Comparison of ENCODE assay signal across 21 cellular contexts in genomic region chrX:100642296-100642695, GRCh38. TPM values are rescaled to one million over a fixed set of nuclear protein-coding genes. Genes with fewer than 3 reads are reported as not detected.
DNase-seq lines count a peak whose midpoint lies in the region; ATAC-seq and TF ChIP-seq lines count a peak whose summit lies in the region.
"Had no signal": no experiment of that assay in that cellular context is flagged by ENCODE, and none has a peak within 500 bp of the region (broad histone marks: within the 10 kb centered on the region; RNA-seq: fewer than 3 reads in every experiment).

No MANE protein-coding gene starts in this region.

- no peak overlapping the region for H2BK15ac ChIP-seq in IMR-90 (ENCODE audit: low read depth, low read length)

- H3K9me3 Mint-ChIP-seq in WTC11, result no peaks in the 10 kb centered on the region
- H3K9me3 Mint-ChIP-seq in type B pancreatic cell, result peaks cover 4% of the 10 kb centered on the region
- H3K9me3 Mint-ChIP-seq in Caco-2 (ENCODE audit: unreplicated experiment), result no peaks in the 10 kb centered on the region
- H3K9me3 Mint-ChIP-seq: CD4-positive, alpha-beta T cell had no signal

- no peak overlapping the region for H3K56ac ChIP-seq in IMR-90 (ENCODE audit: extremely low read depth, insufficient read depth, low read length)

- in situ Hi-C loops in IMR-90 (cut with MboI; ENCODE audit: low sequenced_read_pairs), result no loop called here

- peaks cover 3% of the 10 kb centered on the region for H3K27me3 Mint-ChIP-seq in WTC11 (ENCODE audit: low read depth)
- no peaks in the 10 kb centered on the region for H3K27me3 Mint-ChIP-seq in type B pancreatic cell
- no peaks in the 10 kb centered on the region for H3K27me3 Mint-ChIP-seq in Caco-2 (ENCODE audit: insufficient read depth, unreplicated experiment)

- H3K4me1 Mint-ChIP-seq in WTC11 (peaks cover 32% of the 10 kb centered on the region), type B pancreatic cell (ENCODE audit: unreplicated experiment) (peaks cover 9% of the 10 kb centered on the region), Caco-2 (ENCODE audit: low read depth, unreplicated experiment) (peaks cover 30% of the 10 kb centered on the region)

- peaks cover 5% of the 10 kb centered on the region for H3K9me1 ChIP-seq in IMR-90 (ENCODE audit: insufficient read depth, low read length)

- no peak overlapping the region for H3K23ac ChIP-seq in IMR-90 (ENCODE audit: low read depth, low read length)

- H3K4me1 ChIP-seq in IMR-90 (ENCODE audit: control insufficient read depth, insufficient read depth, low read length) (peaks cover 8% of the 10 kb centered on the region), Caco-2 (peaks cover 27% of the 10 kb centered on the region)
- H3K4me1 ChIP-seq: BE2C, Peyer's patch had no signal

- H3K4me3 ChIP-seq in IMR-90 (ENCODE audit: insufficient read depth, low read depth, low read length), result no peak overlapping the region
- H3K4me3 ChIP-seq in Caco-2 (ENCODE audit: low read depth, low read length), result no peak overlapping the region
- H3K4me3 ChIP-seq: K562, Peyer's patch had no signal

- H4K5ac ChIP-seq in IMR-90 (ENCODE audit: low read depth, low read length), result peak overlapping the region; percentile 37; the same call in 1 of the 2 replicates

- H3K36me3 Mint-ChIP-seq in WTC11 (no peaks in the 10 kb centered on the region), type B pancreatic cell (no peaks in the 10 kb centered on the region), Caco-2 (ENCODE audit: insufficient read depth, unreplicated experiment) (peaks cover 6% of the 10 kb centered on the region)

- H4K20me1 ChIP-seq in IMR-90 (ENCODE audit: insufficient read depth, low read length), result no peaks in the 10 kb centered on the region

- no peak overlapping the region for H3K9ac ChIP-seq in IMR-90 (ENCODE audit: low read depth, low read length)

- H3K14ac ChIP-seq in IMR-90 (replicated peaks; ENCODE audit: low read depth, low read length), result no peak overlapping the region

- H3K18ac ChIP-seq in IMR-90 (ENCODE audit: low read depth, low read length), result no peak overlapping the region

- TF ChIP-seq CTCF in IMR-90 (conservative IDR thresholded peaks at IDR 0.05; ENCODE audit: low read depth, low read length) (no peak), WTC11 (IDR thresholded peaks at IDR 0.05) (no peak), type B pancreatic cell (conservative IDR thresholded peaks at IDR 0.05) (no peak), Caco-2 (IDR thresholded peaks at IDR 0.05; ENCODE audit: insufficient read depth in 1 of 2, low read depth in 1 of 2, low read length in 1 of 2, severe bottlenecking in 1 of 2, unreplicated experiment in 1 of 2) (no peak)

- DNase-seq in IMR-90, result no peak
- DNase-seq in WTC11 (ENCODE audit: low spot score), result no peak
- DNase-seq in kidney tubule cell (ENCODE audit: low spot score), result peak; percentile 22
- no peak for DNase-seq in type B pancreatic cell (ENCODE audit: extremely low spot score, unreplicated experiment)
- no peak for DNase-seq in Caco-2
- DNase-seq in NCI-H1105 (lab: John Stamatoyannopoulos, UW), result no peak
- no peak for DNase-seq in AG08395 (ENCODE audit: low spot score)
- DNase-seq: BE2C; CD4-positive, alpha-beta T cell; DMS79; HCEC 1CT; NCI-H1048; NCI-H146; NCI-H2081; NCI-H524; Peyer's patch; SHP77 had no signal

- H3K27ac ChIP-seq in IMR-90 (ENCODE audit: insufficient read depth, low read length), result no peak overlapping the region
- H3K27ac ChIP-seq: Peyer's patch had no signal

- no peak for TF ChIP-seq POLR2A in IMR-90 (IDR thresholded peaks at IDR 0.05; ENCODE audit: low read depth, low read length)

- H3K27ac Mint-ChIP-seq in WTC11 (no peak overlapping the region), type B pancreatic cell (peak overlapping the region; percentile 88), Caco-2 (ENCODE audit: unreplicated experiment) (no peak overlapping the region)
- H3K27ac Mint-ChIP-seq: CD4-positive, alpha-beta T cell had no signal

- ATAC-seq in IMR-90 (ENCODE audit: low read depth) (no peak), WTC11 (peak; percentile 80), HG03045 (IDR thresholded peaks at IDR 0.05; ENCODE audit: unreplicated experiment) (no peak)
- ATAC-seq: K562, SK-N-SH treated with all-trans-retinoic acid at 6 μM for 48 hours had no signal

- H3K79me1 ChIP-seq in IMR-90 (ENCODE audit: low read depth in 1 of 2, low read length in 2 of 2), result peaks cover 0 to 11% of the 10 kb centered on the region in 2 experiments; a peak in 2 of 4 replicates

- 100% methylated on average over 1 of the region's 3 CpGs; no CpG with 5 or more reads in 1 of the 2 experiments for WGBS in IMR-90 (ENCODE audit: extremely low coverage in 2 of 2, insufficient read length in 1 of 2), 2 experiments

- dilution Hi-C loops in IMR-90 (cut with HindIII; ENCODE audit: low sequenced_read_pairs, unreplicated experiment), result no loop called here

- no peak overlapping the region for H2AK9ac ChIP-seq in IMR-90 (replicated peaks; ENCODE audit: low read depth, low read length, poor library complexity)

- no peak overlapping the region for H3K4me2 ChIP-seq in IMR-90 (ENCODE audit: low read depth, low read length)

- no peak overlapping the region for H2BK5ac ChIP-seq in IMR-90 (ENCODE audit: low read depth, low read length, poor library complexity, severe bottlenecking)

- CTCF ChIA-PET in IMR-90 (lab: Yijun Ruan, JAX), result no interaction called here
- CTCF ChIA-PET in WTC11 (lab: Charles Lee), result no interaction called here
- CTCF ChIA-PET in Caco-2 (lab: Charles Lee), result no interaction called here

- no peak for TF ChIP-seq RAD21 in IMR-90 (IDR thresholded peaks at IDR 0.05; ENCODE audit: low read length)

- H3K36me3 ChIP-seq in IMR-90 (ENCODE audit: control insufficient read depth, insufficient read depth, low read length) (no peaks in the 10 kb centered on the region), Caco-2 (ENCODE audit: control insufficient read depth, insufficient read depth, low read length) (no peaks in the 10 kb centered on the region)
- H3K36me3 ChIP-seq: BE2C, Peyer's patch had no signal

- no peak overlapping the region; the same call in 1 of the 2 replicates for H2BK20ac ChIP-seq in IMR-90 (ENCODE audit: low read depth, low read length)

- H3K27me3 ChIP-seq in IMR-90 (ENCODE audit: control insufficient read depth, insufficient read depth, low read length), result peaks cover 2% of the 10 kb centered on the region; the same call in 1 of the 2 replicates
- no peaks in the 10 kb centered on the region for H3K27me3 ChIP-seq in Caco-2 (replicated peaks; ENCODE audit: control insufficient read depth, insufficient read depth, low read length)
- H3K27me3 ChIP-seq: BE2C, Peyer's patch had no signal

- H4K91ac ChIP-seq in IMR-90 (ENCODE audit: insufficient read depth, low read depth, low read length), result no peak overlapping the region; the same call in 1 of the 2 replicates

- no peak overlapping the region for H3K4me3 Mint-ChIP-seq in WTC11
- H3K4me3 Mint-ChIP-seq in type B pancreatic cell, result peak overlapping the region; percentile 55
- H3K4me3 Mint-ChIP-seq in Caco-2 (ENCODE audit: unreplicated experiment), result no peak overlapping the region
- H3K4me3 Mint-ChIP-seq: CD4-positive, alpha-beta T cell had no signal

- POLR2A ChIA-PET in IMR-90 (lab: Charles Lee; ENCODE audit: unreplicated experiment), result no interaction called here
- POLR2A ChIA-PET in WTC11 (lab: Charles Lee), result no interaction called here
- POLR2A ChIA-PET in Caco-2 (lab: Charles Lee), result no interaction called here

- H2AK5ac ChIP-seq in IMR-90 (ENCODE audit: low read depth, low read length), result no peak overlapping the region

- intact Hi-C loops in IMR-90 (cut with micrococcal nuclease), result no loop called here
- intact Hi-C loops in Caco-2 (cut with micrococcal nuclease; ENCODE audit: unreplicated experiment), result no loop called here

- no peak overlapping the region for H2AFZ ChIP-seq in IMR-90 (replicated peaks; ENCODE audit: low read length, poor library complexity)

- H3K4ac ChIP-seq in IMR-90 (ENCODE audit: low read depth, low read length), result 0 out of 2 replicates have a peak overlapping the region, but pooled peaks have one; percentile 9

- BruUV-seq in IMR-90 (replicated peaks; lab: Mats Ljungman, UMichigan) (no TSS peak), Caco-2 (replicated peaks; lab: Mats Ljungman, UMichigan) (no TSS peak)

- no peak overlapping the region for H4K8ac ChIP-seq in IMR-90 (ENCODE audit: low read depth in 2 of 2, low read length in 2 of 2)

- H3K9me3 ChIP-seq in IMR-90 (ENCODE audit: control insufficient read depth, insufficient read depth, low read length) (no peaks in the 10 kb centered on the region), Caco-2 (no peaks in the 10 kb centered on the region)
- H3K9me3 ChIP-seq: BE2C, Peyer's patch had no signal

- H2BK120ac ChIP-seq in IMR-90 (ENCODE audit: low read depth, low read length), result 0 out of 2 replicates have a peak overlapping the region, but pooled peaks have one; percentile 33

TF ChIP-seq in IMR-90, 13 proteins besides CTCF, POLR2A, EP300 and RAD21 (continues in another document):
- TF ChIP-seq MAZ (IDR thresholded peaks at IDR 0.05; ENCODE audit: borderline replicate concordance, low read depth, low read length) (no peak), MXI1 (IDR thresholded peaks at IDR 0.05; ENCODE audit: borderline replicate concordance, low read depth, low read length) (no peak)

TF ChIP-seq in WTC11, 78 proteins besides CTCF, POLR2A, EP300 and RAD21 (continues in another document):
- TF ChIP-seq CBFB (CRISPR knock-in tag; IDR thresholded peaks at IDR 0.05; ENCODE audit: low read depth) (no peak), NFE2L1 (CRISPR knock-in tag; IDR thresholded peaks at IDR 0.05) (no peak), JUN (CRISPR knock-in tag; IDR thresholded peaks at IDR 0.05) (no peak)

RNA-seq across cellular contexts. Expression of gene SRPX2, which starts 1.7 kb away (rescaled TPM):
- 14.4 and 20.6 TPM in 2 replicates for total RNA-seq in IMR-90 (2012; rRNA removed)
- polyA plus RNA-seq in IMR-90 (2012; rRNA removed), result 43.1 and 45.0 TPM in 2 replicates
- polyA plus RNA-seq in IMR-90 (2012; cell fraction: cytosol; rRNA removed), result 43.5 and 50.6 TPM in 2 replicates
- 70.2 and 72.3 TPM in 2 replicates for polyA plus RNA-seq in IMR-90 (2012; cell fraction: nucleus; rRNA removed; ENCODE audit: low replicate concordance)
- 0.24 to 0.62 TPM (median 0.34 TPM) in 3 replicates for total RNA-seq in WTC11 (2021)
- 7.7 and 13.6 TPM in 2 replicates for total RNA-seq in type B pancreatic cell (ENCODE audit: low replicate concordance)
- total RNA-seq in Caco-2 (2022), result 3.6 and 5.3 TPM in 2 replicates
- total RNA-seq: CD4-positive, alpha-beta T cell had no signal

RNA-seq across cellular contexts. Expression of gene TSPAN6, which starts 5.7 kb away (rescaled TPM):
- total RNA-seq in IMR-90 (2012; rRNA removed) (20.1 and 36.1 TPM in 2 replicates), WTC11 (2021) (47.0 to 50.5 TPM (median 49.8 TPM) in 3 replicates), type B pancreatic cell (ENCODE audit: low replicate concordance) (99.3 and 140 TPM in 2 replicates), Caco-2 (2022) (135 and 137 TPM in 2 replicates)
- 12.7 and 16.1 TPM in 2 replicates for polyA plus RNA-seq in IMR-90 (2012; rRNA removed)
- polyA plus RNA-seq in IMR-90 (2012; cell fraction: cytosol; rRNA removed), result 4.9 and 5.0 TPM in 2 replicates
- polyA plus RNA-seq in IMR-90 (2012; cell fraction: nucleus; rRNA removed; ENCODE audit: low replicate concordance), result 1.2 and 5.6 TPM in 2 replicates

RNA-seq across cellular contexts. Expression of gene TNMD, which starts 57.6 kb away (rescaled TPM):
- total RNA-seq in IMR-90 (2012; rRNA removed) (not detected in 2 replicates), WTC11 (2021) (1.9 to 3.3 TPM (median 2.8 TPM) in 3 replicates), type B pancreatic cell (ENCODE audit: low replicate concordance) (1.1 and 2.3 TPM in 2 replicates), Caco-2 (2022) (not detected in 2 replicates)
- polyA plus RNA-seq in IMR-90 (2012; rRNA removed), result not detected in 2 replicates
- polyA plus RNA-seq in IMR-90 (2012; cell fraction: cytosol; rRNA removed), result not detected in 2 replicates
- not detected in 2 replicates for polyA plus RNA-seq in IMR-90 (2012; cell fraction: nucleus; rRNA removed; ENCODE audit: low replicate concordance)
- total RNA-seq: CD4-positive, alpha-beta T cell; G401; K562 had no signal
- polyA plus RNA-seq: K562 had no signal
